In the genomic region with DNA sequence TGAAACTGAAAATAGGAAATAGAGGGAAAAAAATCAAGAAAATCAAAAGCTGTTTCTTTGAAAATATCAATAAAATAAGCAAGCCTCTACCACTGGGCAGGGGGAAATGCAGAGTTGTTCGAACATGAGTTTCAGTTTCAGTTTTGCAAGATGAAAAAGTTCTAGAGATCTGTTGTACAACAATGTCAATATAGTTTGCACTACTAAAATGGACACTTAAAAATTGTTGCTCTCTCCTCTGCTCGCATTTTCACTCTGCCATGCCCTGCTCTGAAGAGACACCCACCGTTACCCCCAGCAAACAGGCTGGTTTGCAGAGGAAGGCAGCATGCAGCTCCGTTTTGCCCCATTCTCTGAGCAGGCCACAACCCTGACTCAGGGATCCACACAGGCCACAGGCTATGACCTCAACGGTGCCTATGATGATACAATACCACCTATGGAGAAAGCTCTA, we compare ENCODE assay signal across 8 cellular contexts.
A peak's percentile ranks its signal among the peaks of the same experiment; 100 is the strongest.
DNase-seq lines count a peak whose midpoint lies in the region; ATAC-seq and TF ChIP-seq lines count a peak whose summit lies in the region.

No MANE protein-coding gene starts in this region.

- DNase-seq in GM19240 (ENCODE audit: insufficient read length, low spot score) (peak; percentile 4), epithelial cell of proximal tubule (ENCODE audit: low read depth) (no peak), foreskin melanocyte (no peak), GM03348 (ENCODE audit: low spot score) (no peak)
- peak; percentile 14 for DNase-seq in activated CD4-positive, CD25-positive, alpha-beta regulatory T cell treated with anti-CD3 and anti-CD28 coated beads, Interleukin-2, amount 50 U/mL, for 16 hours (ENCODE audit: low read depth, low spot score)
- DNase-seq in stimulated activated CD4-positive, alpha-beta T cell treated with anti-CD3 and anti-CD28 coated beads, TNF-alpha, amount 100 ng/mL, for 48 hours (ENCODE audit: low read depth in 3 of 3) = peak; percentile 12 to 42 (median 29)

- TF ChIP-seq CTCF in epithelial cell of proximal tubule (conservative IDR thresholded peaks at IDR 0.05; ENCODE audit: low read depth, low read length) = no peak

- peak overlapping the region; percentile 36 for H3K4me3 ChIP-seq in epithelial cell of proximal tubule (ENCODE audit: low read depth, low read length)

- ATAC-seq in HG03460 (IDR thresholded peaks at IDR 0.05; ENCODE audit: unreplicated experiment) (no peak), GM19351 (IDR thresholded peaks at IDR 0.05; ENCODE audit: unreplicated experiment) (no peak)

Comparison
In these comparisons a context has a peak if more than half of its experiments do, and no peak if none do; other contexts are left out.
1. DNase-seq: peak in GM19240 (single experiment), activated CD4-positive, CD25-positive, alpha-beta regulatory T cell treated with anti-CD3 and anti-CD28 coated beads, Interleukin-2, amount 50 U/mL, for 16 hours (single experiment) and stimulated activated CD4-positive, alpha-beta T cell treated with anti-CD3 and anti-CD28 coated beads, TNF-alpha, amount 100 ng/mL, for 48 hours (3 of 3); none in epithelial cell of proximal tubule (single experiment), foreskin melanocyte (single experiment) and GM03348 (single experiment).